In genomic region chr11:46243796-46244109, GRCh38 we compare ENCODE assay signal across 8 cellular contexts. TPM values are rescaled to one million over a fixed set of nuclear protein-coding genes. Genes with fewer than 3 reads are reported as not detected.
DNase-seq lines count a peak whose midpoint lies in the region; ATAC-seq and TF ChIP-seq lines count a peak whose summit lies in the region.

No MANE protein-coding gene starts in this region.

- H3K4me1 Mint-ChIP-seq in T-cell: peaks cover 4 to 23% (median 17%) of the 10 kb centered on the region in 3 donors

- POLR2A ChIA-PET in T-cell (lab: Charles Lee): no interaction called here

- H3K27me3 ChIP-seq in fibroblast of lung (ENCODE audit: control insufficient read depth, insufficient read depth, low read length): no peaks in the 10 kb centered on the region
- no peaks in the 10 kb centered on the region for H3K27me3 ChIP-seq in rectal smooth muscle tissue (ENCODE audit: control insufficient read depth, insufficient read depth, low read length)

- H3K27ac Mint-ChIP-seq in T-cell: no peak overlapping the region

- H3K9me3 ChIP-seq in fibroblast of lung (ENCODE audit: control insufficient read depth, insufficient read depth, low read depth, low read length): no peaks in the 10 kb centered on the region

- H3K4me2 ChIP-seq in fibroblast of lung (ENCODE audit: extremely low read depth, insufficient read depth, low read length): peak overlapping the region; percentile 74

- H4K20me1 ChIP-seq in fibroblast of lung (ENCODE audit: control insufficient read depth, extremely low read depth, insufficient read depth, low read length): no peaks in the 10 kb centered on the region

- no peak for TF ChIP-seq CTCF in fibroblast of lung (conservative IDR thresholded peaks at IDR 0.05 in 1 of 2, IDR thresholded peaks at IDR 0.05 in 1 of 2; ENCODE audit: low read depth in 1 of 2, low read length in 2 of 2)

- H3K4me1 ChIP-seq in fibroblast of lung (ENCODE audit: control insufficient read depth, extremely low read depth, insufficient read depth, low read length) (peaks cover 16% of the 10 kb centered on the region), rectal smooth muscle tissue (ENCODE audit: control insufficient read depth, insufficient read depth, low read length) (peaks cover 11% of the 10 kb centered on the region)

- H3K4me3 ChIP-seq in GM08714 (ENCODE audit: low read length) (peak overlapping the region; percentile 59; the same call in 1 of the 2 replicates), fibroblast of lung (replicated peaks in 1 of 4; ENCODE audit: control extremely low read depth in 1 of 4, insufficient read depth in 1 of 4, low read depth in 3 of 4, low read length in 4 of 4) (peak overlapping the region; percentile 25 to 48 (median 28)), rectal smooth muscle tissue (ENCODE audit: low read length) (peak overlapping the region; percentile 73)

- H3K27ac ChIP-seq in fibroblast of lung (ENCODE audit: insufficient read depth, low read length) (peak overlapping the region; percentile 89), rectal smooth muscle tissue (ENCODE audit: low read depth, low read length) (peak overlapping the region; percentile 89)

- peak overlapping the region; percentile 74 for H2AFZ ChIP-seq in fibroblast of lung (ENCODE audit: low read length)

- ATAC-seq in T-cell (replicated peaks in 1 of 4) (no peak), HG03097 (IDR thresholded peaks at IDR 0.05; ENCODE audit: low FRiP score, unreplicated experiment) (no peak)

- no peaks in the 10 kb centered on the region for H3K9me3 Mint-ChIP-seq in T-cell

- H3K4me3 Mint-ChIP-seq in T-cell: peak overlapping the region; percentile 79 to 83 (median 83)

- no peaks in the 10 kb centered on the region for H3K36me3 Mint-ChIP-seq in T-cell

- DNase-seq in T-cell: no peak
- DNase-seq in fibroblast of lung (ENCODE audit: low read depth in 2 of 2): no peak
- no peak for DNase-seq in HT-29 (ENCODE audit: low spot score)
- DNase-seq in stimulated activated CD4-positive, alpha-beta T cell treated with anti-CD3 and anti-CD28 coated beads, Interleukin-15, amount 100 ng/mL, for 24 hours: no peak
- DNase-seq in kidney tubule cell (ENCODE audit: low spot score): no peak

- peak overlapping the region; percentile 65 for H3K9ac ChIP-seq in fibroblast of lung (ENCODE audit: insufficient read depth, low read length)
- H3K9ac ChIP-seq in rectal smooth muscle tissue (ENCODE audit: low read length): peak overlapping the region; percentile 45

- peaks cover 0 to 6% of the 10 kb centered on the region in 2 donors for H3K27me3 Mint-ChIP-seq in T-cell

- H3K36me3 ChIP-seq in fibroblast of lung (ENCODE audit: control insufficient read depth, insufficient read depth, low read length) (no peaks in the 10 kb centered on the region), rectal smooth muscle tissue (ENCODE audit: control insufficient read depth, insufficient read depth, low read length) (no peaks in the 10 kb centered on the region)

- CTCF ChIA-PET in T-cell (lab: Charles Lee): interaction anchor here in 1 of 2 donors (0.5 to 2.9 kb wide), 5 partner anchors 71 to 1207 kb away, joined by 3 to 13 read pairs (median 3); no protein-coding TSS in a partner anchor

- peaks cover under 1% of the 10 kb centered on the region for H3K79me2 ChIP-seq in fibroblast of lung (ENCODE audit: control insufficient read depth, insufficient read depth, low read length)

RNA-seq across cellular contexts. Expression of gene CREB3L1, which starts 33.7 kb away (rescaled TPM):
- total RNA-seq in T-cell (under 1 TPM in 3 of 5 donors, not detected in 2; 0.38 to 0.72 (median 0.38) TPM), fibroblast of lung (14.4 and 28.4 TPM in 2 replicates)
- polyA plus RNA-seq in fibroblast of lung: 18.8 and 31.2 TPM in 2 replicates
- polyA plus RNA-seq in fibroblast of lung (2012): 112 and 132 TPM in 2 replicates
- polyA minus RNA-seq in fibroblast of lung (ENCODE audit: low replicate concordance): 267 and 318 TPM in 2 replicates
- 50.1 and 64.2 TPM in 2 replicates for total RNA-seq in HT-29 (2014; rRNA removed; shearing (Covaris generic))
